ENCODE assay signal across 8 cellular contexts in genomic region chr15:73753250-73754130, GRCh38. TPM values are rescaled to one million over a fixed set of nuclear protein-coding genes. Genes with fewer than 3 reads are reported as not detected.
DNase-seq lines count a peak whose midpoint lies in the region; TF ChIP-seq lines count a peak whose summit lies in the region.

INSYN1 (minus strand) TSS chr15:73753351; CDS start chr15:73751130, 2,221 bp downstream.

- 24 to 67% methylated on average over 2 to 41 of the region's 44 CpGs for WGBS in transverse colon (ENCODE audit: low coverage in 1 of 2), 2 donors

- H3K36me3 ChIP-seq in transverse colon = no peaks in the 10 kb centered on the region

- intact Hi-C loops in transverse colon (cut with DNase I; ENCODE audit: low total_unique reads) = no loop called here

- peak; percentile 22 for DNase-seq in NCI-H146 (lab: John Stamatoyannopoulos, UW)
- DNase-seq in NCI-H146 treated with DMSO at 0.1 percent for 48 hours (lab: John Stamatoyannopoulos, UW; ENCODE audit: unreplicated experiment) = no peak
- DNase-seq in endothelial cell (ENCODE audit: low spot score) = peak; percentile 47
- peak; percentile 30 to 52 for DNase-seq in lung microvascular endothelial cell (ENCODE audit: low read depth in 2 of 2)
- peak; percentile 16 for DNase-seq in transverse colon
- no peak for DNase-seq in HFFc6
- DNase-seq in activated CD4-positive, CD25-positive, alpha-beta regulatory T cell treated with anti-CD3 and anti-CD28 coated beads, Interleukin-2, amount 50 U/mL, for 72 hours = no peak
- DNase-seq in OCI-M1 (lab: John Stamatoyannopoulos, UW) = no peak

- no peak for TF ChIP-seq POLR2A in transverse colon (IDR thresholded peaks at IDR 0.05)

- no peak for TF ChIP-seq EP300 in transverse colon (IDR thresholded peaks at IDR 0.05; ENCODE audit: low read depth)

- H3K9me3 Mint-ChIP-seq in endothelial cell (ENCODE audit: unreplicated experiment) (no peaks in the 10 kb centered on the region), HFFc6 (no peaks in the 10 kb centered on the region)

- in situ Hi-C loops in transverse colon (cut with MboI; ENCODE audit: low pct_ligation_motif_present in 1 of 4, low pct_unique_long_range_greater_than_20kb in 1 of 4, low sequenced_read_pairs in 3 of 4) = no loop called here

- peaks cover 0 to 17% (median 11%) of the 10 kb centered on the region in 4 donors for H3K4me1 ChIP-seq in transverse colon

- H3K36me3 Mint-ChIP-seq in endothelial cell (ENCODE audit: low read depth, unreplicated experiment) (no peaks in the 10 kb centered on the region), HFFc6 (ENCODE audit: low read depth) (no peaks in the 10 kb centered on the region)

- H3K27ac Mint-ChIP-seq in endothelial cell (ENCODE audit: unreplicated experiment) = no peak within 1 kb of the TSS
- H3K27ac Mint-ChIP-seq in HFFc6 = no peak within 1 kb of the TSS

- TF ChIP-seq CTCF in endothelial cell (IDR thresholded peaks at IDR 0.05; ENCODE audit: unreplicated experiment) (no peak), transverse colon (IDR thresholded peaks at IDR 0.05) (no peak), HFFc6 (IDR thresholded peaks at IDR 0.05) (no peak)

- H3K9me3 ChIP-seq in transverse colon = no peaks in the 10 kb centered on the region

- peak within 1 kb of the TSS in 3 of 4 donors; percentile 35 to 59 (median 41) for H3K27ac ChIP-seq in transverse colon

- peaks cover 15% of the 10 kb centered on the region for H3K27me3 Mint-ChIP-seq in endothelial cell (ENCODE audit: unreplicated experiment)
- peaks cover 48% of the 10 kb centered on the region for H3K27me3 Mint-ChIP-seq in HFFc6 (ENCODE audit: insufficient read depth)

- H3K4me1 Mint-ChIP-seq in endothelial cell (ENCODE audit: unreplicated experiment) (peaks cover 11% of the 10 kb centered on the region), HFFc6 (ENCODE audit: low read depth) (no peaks in the 10 kb centered on the region)

- H3K4me3 Mint-ChIP-seq in endothelial cell (ENCODE audit: unreplicated experiment) (peak within 1 kb of the TSS; percentile 85), HFFc6 (no peak within 1 kb of the TSS)

- H3K4me3 ChIP-seq in transverse colon = peak within 1 kb of the TSS; percentile 36 to 50 (median 42)

- peaks cover 52% of the 10 kb centered on the region for H3K27me3 ChIP-seq in transverse colon

RNA-seq across cellular contexts. Expression of gene INSYN1, which starts in this region (rescaled TPM):
- total RNA-seq in endothelial cell (ENCODE audit: unreplicated experiment) (4.8 TPM), lung microvascular endothelial cell (under 0.01 and 0.22 TPM in 2 replicates), transverse colon (1 to 10 TPM; 1.5 to 4.5 (median 2.3) TPM)
- 1 to 10 TPM in 2 of 6 experiments, under 1 TPM in 4; 0.15 to 1.3 (median 0.28) TPM for total RNA-seq in HFFc6 (2021; fragmentation: NEBNext Ultra II Directional; extraction: Animal tissue kit (Norgen Biotek cat#: 25700))

Comparison
In these comparisons a context has a peak if more than half of its experiments do, and no peak if none do; other contexts are left out.
1. DNase-seq: peak in NCI-H146 (single experiment), endothelial cell (single experiment) and transverse colon (single experiment); none in NCI-H146 treated with DMSO at 0.1 percent for 48 hours (single experiment), HFFc6 (single experiment), activated CD4-positive, CD25-positive, alpha-beta regulatory T cell treated with anti-CD3 and anti-CD28 coated beads, Interleukin-2, amount 50 U/mL, for 72 hours (single experiment) and OCI-M1 (single experiment).
2. Peak in DNase-seq in lung microvascular endothelial cell; RNA of the gene not detected or under 1 TPM.